In genomic region chr9:128420060-128420650, GRCh38 we compare ENCODE assay signal across 8 cellular contexts. TPM values are rescaled to one million over a fixed set of nuclear protein-coding genes. Genes with fewer than 3 reads are reported as not detected.
DNase-seq lines count a peak whose midpoint lies in the region; ATAC-seq and TF ChIP-seq lines count a peak whose summit lies in the region.

No MANE protein-coding gene starts in this region.

- H3K9ac ChIP-seq in IMR-90 (ENCODE audit: low read depth, low read length) (peak overlapping the region; percentile 47), adipocyte (ENCODE audit: low read length) (peak overlapping the region; percentile 80)

- peak; percentile 31 for TF ChIP-seq RAD21 in IMR-90 (IDR thresholded peaks at IDR 0.05; ENCODE audit: low read length)

- peak overlapping the region; percentile 33; the same call in 1 of the 2 replicates for H3K56ac ChIP-seq in IMR-90 (ENCODE audit: extremely low read depth, insufficient read depth, low read length)

- dilution Hi-C loops in IMR-90 (cut with HindIII; ENCODE audit: low sequenced_read_pairs, unreplicated experiment): no loop called here

- H3K27ac ChIP-seq in IMR-90 (ENCODE audit: insufficient read depth, low read length): peak overlapping the region; percentile 41
- peak overlapping the region; percentile 89 for H3K27ac ChIP-seq in left ventricle myocardium inferior (replicated peaks)
- H3K27ac ChIP-seq in prostate gland: peak overlapping the region; percentile 78 to 84
- peak overlapping the region; percentile 78 to 93 for H3K27ac ChIP-seq in uterus

- H4K91ac ChIP-seq in IMR-90 (ENCODE audit: insufficient read depth, low read depth, low read length): peak overlapping the region; percentile 68; the same call in 1 of the 2 replicates

- intact Hi-C loops in IMR-90 (cut with micrococcal nuclease) (no loop called here), left ventricle myocardium inferior (cut with micrococcal nuclease) (no loop called here), prostate gland (cut with DNase I) (no loop called here), uterus (cut with DNase I; ENCODE audit: low total_unique reads) (no loop called here)

- in situ Hi-C loops in IMR-90 (cut with MboI; ENCODE audit: low sequenced_read_pairs): no loop called here

- peak overlapping the region; percentile 8; the same call in 1 of the 2 replicates for H2BK120ac ChIP-seq in IMR-90 (ENCODE audit: low read depth, low read length)

- peaks cover 3% of the 10 kb centered on the region; the same call in 1 of the 2 replicates for H3K36me3 ChIP-seq in IMR-90 (ENCODE audit: control insufficient read depth, insufficient read depth, low read length)
- peaks cover 5% of the 10 kb centered on the region for H3K36me3 ChIP-seq in adipocyte (ENCODE audit: control insufficient read depth, insufficient read depth, low read length, severe bottlenecking)
- H3K36me3 ChIP-seq in left ventricle myocardium inferior: no peaks in the 10 kb centered on the region
- H3K36me3 ChIP-seq in prostate gland: no peaks in the 10 kb centered on the region
- no peaks in the 10 kb centered on the region for H3K36me3 ChIP-seq in uterus

- CTCF ChIA-PET in IMR-90 (lab: Yijun Ruan, JAX): interaction anchor here (0.5 to 2.5 kb wide), 9 partner anchors 9 to 513 kb away, joined by 3 to 16 read pairs (median 5); no protein-coding TSS in a partner anchor

- no peak overlapping the region for H2AK5ac ChIP-seq in IMR-90 (ENCODE audit: low read depth, low read length)

- H3K79me1 ChIP-seq in IMR-90 (ENCODE audit: low read depth in 1 of 2, low read length in 2 of 2): peaks cover 4 to 20% of the 10 kb centered on the region in 2 experiments; a peak in 3 of 4 replicates

- no peak overlapping the region for H3K23ac ChIP-seq in IMR-90 (ENCODE audit: low read depth, low read length)

- H4K8ac ChIP-seq in IMR-90 (ENCODE audit: low read depth in 2 of 2, low read length in 2 of 2): peak overlapping the region; percentile 87 to 94; a peak in 3 of 4 replicates

- H3K9me3 ChIP-seq in IMR-90 (ENCODE audit: control insufficient read depth, insufficient read depth, low read length): no peaks in the 10 kb centered on the region
- no peaks in the 10 kb centered on the region for H3K9me3 ChIP-seq in adipocyte (ENCODE audit: control insufficient read depth, low read length)
- H3K9me3 ChIP-seq in left ventricle myocardium inferior (replicated peaks): no peaks in the 10 kb centered on the region
- no peaks in the 10 kb centered on the region for H3K9me3 ChIP-seq in prostate gland
- no peaks in the 10 kb centered on the region for H3K9me3 ChIP-seq in uterus

- H3K4me3 ChIP-seq in IMR-90 (ENCODE audit: insufficient read depth, low read depth, low read length) (peak overlapping the region; percentile 96), adipocyte (ENCODE audit: low read length) (peak overlapping the region; percentile 91), left ventricle myocardium inferior (peak overlapping the region; percentile 99), prostate gland (peak overlapping the region; percentile 88 to 91), uterus (peak overlapping the region; percentile 63 to 94)

- DNase-seq in DMS114 treated with DMSO at 0.1 percent for 48 hours (lab: John Stamatoyannopoulos, UW; ENCODE audit: unreplicated experiment) (peak; percentile 36), IMR-90 (peak; percentile 45), SW480 (ENCODE audit: low spot score) (peak; percentile 67), adipocyte (ENCODE audit: low read depth) (peak; percentile 94), left ventricle myocardium inferior (peak; percentile 76), prostate gland (ENCODE audit: low spot score) (peak; percentile 58), uterus (peak; percentile 64 to 80)

- no peak overlapping the region for H2BK20ac ChIP-seq in IMR-90 (ENCODE audit: low read depth, low read length)

- H3K14ac ChIP-seq in IMR-90 (replicated peaks; ENCODE audit: low read depth, low read length): peak overlapping the region; percentile 70; the same call in 1 of the 2 replicates

- WGBS in IMR-90 (ENCODE audit: extremely low coverage in 2 of 2, insufficient read length in 1 of 2), 2 experiments: 1% methylated on average over 40 of the region's 59 CpGs; no CpG with 5 or more reads in 1 of the 2 experiments
- WGBS in prostate gland: under 1% methylated on average over 29 of the region's 59 CpGs

- H2BK5ac ChIP-seq in IMR-90 (ENCODE audit: low read depth, low read length, poor library complexity, severe bottlenecking): peak overlapping the region; percentile 74

- BruUV-seq in IMR-90 (replicated peaks; lab: Mats Ljungman, UMichigan): no TSS peak

- peaks cover 7% of the 10 kb centered on the region for H3K4me1 ChIP-seq in IMR-90 (ENCODE audit: control insufficient read depth, insufficient read depth, low read length)
- H3K4me1 ChIP-seq in adipocyte (ENCODE audit: control insufficient read depth, insufficient read depth, low read length): peaks cover 10% of the 10 kb centered on the region
- H3K4me1 ChIP-seq in left ventricle myocardium inferior: peaks cover 29% of the 10 kb centered on the region
- no peaks in the 10 kb centered on the region for H3K4me1 ChIP-seq in prostate gland (replicated peaks)
- H3K4me1 ChIP-seq in uterus: peaks cover 0 to 6% of the 10 kb centered on the region in 2 donors

- no peaks in the 10 kb centered on the region for H3K9me1 ChIP-seq in IMR-90 (ENCODE audit: insufficient read depth, low read length)

- H4K20me1 ChIP-seq in IMR-90 (ENCODE audit: insufficient read depth, low read length): no peaks in the 10 kb centered on the region

- no peak for TF ChIP-seq POLR2A in IMR-90 (IDR thresholded peaks at IDR 0.05; ENCODE audit: low read depth, low read length)
- TF ChIP-seq POLR2A in prostate gland (IDR thresholded peaks at IDR 0.05): no peak
- no peak for TF ChIP-seq POLR2A in uterus (IDR thresholded peaks at IDR 0.05)

- peak overlapping the region; percentile 99 for H2AK9ac ChIP-seq in IMR-90 (replicated peaks; ENCODE audit: low read depth, low read length, poor library complexity)

- H3K4ac ChIP-seq in IMR-90 (ENCODE audit: low read depth, low read length): peak overlapping the region; percentile 80

- peak overlapping the region; percentile 100 for H2AFZ ChIP-seq in IMR-90 (replicated peaks; ENCODE audit: low read length, poor library complexity)

- H3K27me3 ChIP-seq in IMR-90 (ENCODE audit: control insufficient read depth, insufficient read depth, low read length): peaks cover 10% of the 10 kb centered on the region
- peaks cover 24% of the 10 kb centered on the region for H3K27me3 ChIP-seq in adipocyte (replicated peaks; ENCODE audit: control insufficient read depth, insufficient read depth, low read length)
- peaks cover 44% of the 10 kb centered on the region for H3K27me3 ChIP-seq in left ventricle myocardium inferior (ENCODE audit: low read depth)
- no peaks in the 10 kb centered on the region for H3K27me3 ChIP-seq in prostate gland (replicated peaks; ENCODE audit: insufficient read depth)
- peaks cover 0 to 3% of the 10 kb centered on the region in 2 donors for H3K27me3 ChIP-seq in uterus

- H2BK15ac ChIP-seq in IMR-90 (ENCODE audit: low read depth, low read length): no peak overlapping the region; the same call in 2 of the 3 replicates

- ATAC-seq in GM21515 (IDR thresholded peaks at IDR 0.05; ENCODE audit: unreplicated experiment): peak; percentile 78
- peak; percentile 89 for ATAC-seq in IMR-90 (ENCODE audit: low read depth)

- H4K5ac ChIP-seq in IMR-90 (ENCODE audit: low read depth, low read length): peak overlapping the region; percentile 26; the same call in 1 of the 2 replicates

- peak; percentile 77 for TF ChIP-seq CTCF in IMR-90 (conservative IDR thresholded peaks at IDR 0.05; ENCODE audit: low read depth, low read length)
- peak; percentile 87 for TF ChIP-seq CTCF in left ventricle myocardium inferior (IDR thresholded peaks at IDR 0.05; ENCODE audit: borderline replicate concordance)
- peak; percentile 58 to 79 (median 68) for TF ChIP-seq CTCF in prostate gland (IDR thresholded peaks at IDR 0.05)
- peak; percentile 61 to 97 (median 78) for TF ChIP-seq CTCF in uterus (IDR thresholded peaks at IDR 0.05)

- no peak overlapping the region for H3K18ac ChIP-seq in IMR-90 (ENCODE audit: low read depth, low read length)

- POLR2A ChIA-PET in IMR-90 (lab: Charles Lee; ENCODE audit: unreplicated experiment): interaction anchor here (0.5 kb wide), 1 partner anchor 143 kb away, joined by 4 read pairs; no protein-coding TSS in a partner anchor

- H3K4me2 ChIP-seq in IMR-90 (ENCODE audit: low read depth, low read length): peak overlapping the region; percentile 83

TF ChIP-seq in IMR-90, 13 proteins besides CTCF, POLR2A, EP300 and RAD21 (continues in another document):
- no peak for TF ChIP-seq RCOR1 (IDR thresholded peaks at IDR 0.05; ENCODE audit: insufficient replicate concordance, low read length)
- TF ChIP-seq USF2 (IDR thresholded peaks at IDR 0.05; ENCODE audit: low read depth, low read length): no peak
- TF ChIP-seq BHLHE40 (IDR thresholded peaks at IDR 0.05; ENCODE audit: low read depth, low read length): no peak

RNA-seq across cellular contexts. Expression of gene CERCAM, which starts 0.5 kb away (rescaled TPM):
- total RNA-seq in IMR-90 (2012; rRNA removed) (15.1 and 16.1 TPM in 2 replicates), left ventricle myocardium inferior (8.5 TPM), prostate gland (10 to 100 TPM; 25.3 to 30.5 TPM), uterus (10 to 100 TPM; 25.1 to 70.7 (median 39.8) TPM)
- polyA plus RNA-seq in IMR-90 (2012; rRNA removed): 118 and 146 TPM in 2 replicates
- polyA plus RNA-seq in IMR-90 (2012; cell fraction: cytosol; rRNA removed): 284 and 310 TPM in 2 replicates
- polyA plus RNA-seq in IMR-90 (2012; cell fraction: nucleus; rRNA removed; ENCODE audit: low replicate concordance): 98.6 and 199 TPM in 2 replicates

RNA-seq across cellular contexts. Expression of gene ODF2, which starts 35.7 kb away (rescaled TPM):
- total RNA-seq in IMR-90 (2012; rRNA removed) (46.4 and 59.2 TPM in 2 replicates), left ventricle myocardium inferior (16.7 TPM), prostate gland (10 to 100 TPM; 27.0 to 65.8 TPM), uterus (10 to 100 TPM; 14.4 to 37.3 (median 25.9) TPM)
- polyA plus RNA-seq in IMR-90 (2012; rRNA removed): 34.9 and 40.2 TPM in 2 replicates
- polyA plus RNA-seq in IMR-90 (2012; cell fraction: cytosol; rRNA removed): 10.1 and 11.6 TPM in 2 replicates
- polyA plus RNA-seq in IMR-90 (2012; cell fraction: nucleus; rRNA removed; ENCODE audit: low replicate concordance): 113 and 193 TPM in 2 replicates

RNA-seq across cellular contexts. Expression of gene URM1, which starts 49.0 kb away (rescaled TPM):
- total RNA-seq in IMR-90 (2012; rRNA removed): 20.6 and 33.2 TPM in 2 replicates
- 66.9 and 75.6 TPM in 2 replicates for polyA plus RNA-seq in IMR-90 (2012; rRNA removed)
- polyA plus RNA-seq in IMR-90 (2012; cell fraction: cytosol; rRNA removed): 42.4 and 45.7 TPM in 2 replicates
- polyA plus RNA-seq in IMR-90 (2012; cell fraction: nucleus; rRNA removed; ENCODE audit: low replicate concordance): 41.8 and 56.7 TPM in 2 replicates
- total RNA-seq in left ventricle myocardium inferior: 57.0 TPM
- total RNA-seq in prostate gland: 10 to 100 TPM; 33.2 to 41.7 TPM
- 10 to 100 TPM in 3 of 4 donors, 1 to 10 TPM in 1; 6.7 to 32.0 (median 22.4) TPM for total RNA-seq in uterus

Comparison
In these comparisons a context has a peak if more than half of its experiments do, and no peak if none do; other contexts are left out.
1. Peak in every context shown above with its lines: DNase-seq, ATAC-seq, H3K4me3 ChIP-seq and H3K27ac ChIP-seq.
2. DNase-seq: peak in every context shown above with its lines; median percentile 94 in adipocyte; 76 in left ventricle myocardium inferior; 72 in uterus; 67 in SW480; 58 in prostate gland; 45 in IMR-90; 36 in DMS114 treated with DMSO at 0.1 percent for 48 hours.